ENCODE assay signal across 21 cellular contexts in the genomic region with DNA sequence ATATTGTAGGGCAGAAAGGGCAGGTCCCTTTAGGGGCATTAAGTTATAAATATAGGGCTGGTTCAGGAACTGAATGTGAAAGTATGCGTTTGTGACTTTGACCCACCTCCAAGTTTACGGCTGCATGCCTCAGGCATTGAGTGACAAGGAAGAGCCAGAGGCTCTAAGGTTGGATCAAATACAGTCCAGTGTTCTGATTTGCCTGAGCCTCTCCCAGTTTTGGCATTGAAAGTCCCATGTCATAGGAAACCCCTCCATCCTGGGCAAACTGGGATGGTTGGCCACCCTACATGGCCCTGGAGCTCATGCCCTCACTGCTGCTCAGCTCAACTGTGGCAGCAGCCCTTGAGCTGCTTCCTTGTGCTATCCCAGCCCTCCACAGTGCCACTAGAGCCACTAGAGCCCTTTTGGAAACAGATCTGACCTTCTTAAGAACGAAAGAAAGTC. TPM values are rescaled to one million over a fixed set of nuclear protein-coding genes. Genes with fewer than 3 reads are reported as not detected.
DNase-seq lines count a peak whose midpoint lies in the region; ATAC-seq and TF ChIP-seq lines count a peak whose summit lies in the region.
"Had no signal": no experiment of that assay in that cellular context is flagged by ENCODE, and none has a peak within 500 bp of the region (broad histone marks: within the 10 kb centered on the region; RNA-seq: fewer than 3 reads in every experiment).

No MANE protein-coding gene starts in this region.

- peak overlapping the region; percentile 92 for H3K27ac ChIP-seq in PC-9
- no peak overlapping the region for H3K27ac ChIP-seq in lower lobe of right lung
- H3K27ac ChIP-seq: A549, dorsolateral prefrontal cortex, esophagus squamous epithelium, GM23248, pancreas had no signal

- POLR2A ChIA-PET in PC-9 (lab: Charles Lee; ENCODE audit: unreplicated experiment): interaction anchor here (0.5 kb wide), 1 partner anchor 9 kb away, joined by 3 read pairs; no protein-coding TSS in a partner anchor

- H3K9me3 ChIP-seq in PC-9 (ENCODE audit: insufficient read depth, low read depth) (no peaks in the 10 kb centered on the region), lower lobe of right lung (no peaks in the 10 kb centered on the region)
- H3K9me3 ChIP-seq: A549, esophagus squamous epithelium, pancreas had no signal

- no peaks in the 10 kb centered on the region for H3K27me3 ChIP-seq in PC-9 (ENCODE audit: insufficient read depth, low read depth)
- no peaks in the 10 kb centered on the region for H3K27me3 ChIP-seq in lower lobe of right lung (ENCODE audit: low read depth)
- H3K27me3 ChIP-seq: esophagus squamous epithelium, pancreas had no signal

- no peaks in the 10 kb centered on the region for H3K27me3 Mint-ChIP-seq in type B pancreatic cell
- H3K27me3 Mint-ChIP-seq: activated naive CD8-positive, alpha-beta T cell; CD8-positive, alpha-beta memory T cell; stimulated activated naive B cell treated with anti-CD40 and anti-IgM and Interleukin-4, amounts not matched to agents 10 μg/mL and 1 μg/mL and 100 μg/mL, for 72 hours had no signal

- H3K4me2 ChIP-seq in PC-9: peak overlapping the region; percentile 69
- H3K4me2 ChIP-seq: A549 had no signal

- H3K4me1 Mint-ChIP-seq in type B pancreatic cell (ENCODE audit: unreplicated experiment): peaks cover 9% of the 10 kb centered on the region
- H3K4me1 Mint-ChIP-seq: CD8-positive, alpha-beta memory T cell had no signal

- H3K4me3 ChIP-seq in PC-9: no peak overlapping the region
- no peak overlapping the region for H3K4me3 ChIP-seq in lower lobe of right lung
- H3K4me3 ChIP-seq: A549, dorsolateral prefrontal cortex, esophagus squamous epithelium, GM23248, pancreas, SK-N-MC, skin epidermis had no signal

- peaks cover 67% of the 10 kb centered on the region for H3F3A ChIP-seq in PC-9 (ENCODE audit: insufficient read depth, low read depth)

- peak overlapping the region; percentile 28 for H3K27ac Mint-ChIP-seq in type B pancreatic cell
- H3K27ac Mint-ChIP-seq: activated naive CD8-positive, alpha-beta T cell; CD8-positive, alpha-beta memory T cell; stimulated activated naive B cell treated with anti-CD40 and anti-IgM and Interleukin-4, amounts not matched to agents 10 μg/mL and 1 μg/mL and 100 μg/mL, for 72 hours had no signal

- H3K36me3 Mint-ChIP-seq in type B pancreatic cell: peaks cover 13% of the 10 kb centered on the region

- H2AFZ ChIP-seq in PC-9: no peak overlapping the region
- H2AFZ ChIP-seq: GM23248 had no signal

- H3K9me3 Mint-ChIP-seq in type B pancreatic cell: no peaks in the 10 kb centered on the region
- H3K9me3 Mint-ChIP-seq: CD8-positive, alpha-beta memory T cell; stimulated activated naive B cell treated with anti-CD40 and anti-IgM and Interleukin-4, amounts not matched to agents 10 μg/mL and 1 μg/mL and 100 μg/mL, for 72 hours had no signal

- CTCF ChIA-PET in PC-9 (lab: Charles Lee): interaction anchor here (1.3 kb wide), 1 partner anchor 173 kb away, joined by 3 read pairs; no protein-coding TSS in a partner anchor

- H3K9me2 ChIP-seq in PC-9 (ENCODE audit: insufficient read depth): no peaks in the 10 kb centered on the region

- H3K36me3 ChIP-seq in PC-9 (ENCODE audit: low read depth) (0 out of 2 replicates have a peak, but pooled peaks cover 6% of the 10 kb centered on the region), lower lobe of right lung (no peaks in the 10 kb centered on the region)
- H3K36me3 ChIP-seq: pancreas had no signal

- BruUV-seq in PC-9 (replicated peaks; lab: Mats Ljungman, UMichigan): no TSS peak

- intact Hi-C loops in Right ventricle myocardium inferior (cut with DNase I): loop anchor here (2.0 kb wide), 1 partner anchor 27 kb away; no protein-coding TSS in a partner anchor
- intact Hi-C loops in cardiac septum (cut with DNase I): no loop called here
- intact Hi-C loops in PC-9 (cut with micrococcal nuclease; ENCODE audit: unreplicated experiment): no loop called here
- intact Hi-C loops in lower lobe of right lung (cut with DNase I): no loop called here

- H3K4me1 ChIP-seq in PC-9 (replicated peaks; ENCODE audit: insufficient read depth): peaks cover 68% of the 10 kb centered on the region
- H3K4me1 ChIP-seq in lower lobe of right lung: peaks cover 78% of the 10 kb centered on the region
- H3K4me1 ChIP-seq: esophagus squamous epithelium had no signal

- peak; percentile 20 for ATAC-seq in Right ventricle myocardium inferior
- ATAC-seq in lower lobe of right lung: peak; percentile 28 to 55
- no peak for ATAC-seq in HG02981 (IDR thresholded peaks at IDR 0.05; ENCODE audit: unreplicated experiment)
- no peak for ATAC-seq in HG02884 (IDR thresholded peaks at IDR 0.05; ENCODE audit: unreplicated experiment)
- ATAC-seq: A549; pancreas; stimulated activated naive B cell treated with anti-CD40 and anti-IgM and Interleukin-4, amounts not matched to agents 10 μg/mL and 1 μg/mL and 100 μg/mL, for 72 hours had no signal

- H3K79me2 ChIP-seq in PC-9 (ENCODE audit: low read depth): peaks cover 66% of the 10 kb centered on the region

- H3K4me3 Mint-ChIP-seq in type B pancreatic cell: no peak overlapping the region
- H3K4me3 Mint-ChIP-seq: activated naive CD8-positive, alpha-beta T cell; CD8-positive, alpha-beta memory T cell; stimulated activated naive B cell treated with anti-CD40 and anti-IgM and Interleukin-4, amounts not matched to agents 10 μg/mL and 1 μg/mL and 100 μg/mL, for 72 hours had no signal

- H4K20me1 ChIP-seq in PC-9 (ENCODE audit: insufficient read depth): no peaks in the 10 kb centered on the region

- TF ChIP-seq CTCF in PC-9 (conservative IDR thresholded peaks at IDR 0.05): no peak
- TF ChIP-seq CTCF in lower lobe of right lung (IDR thresholded peaks at IDR 0.05): no peak
- TF ChIP-seq CTCF in type B pancreatic cell (conservative IDR thresholded peaks at IDR 0.05): no peak

- DNase-seq in Right ventricle myocardium inferior (ENCODE audit: missing footprints): no peak
- DNase-seq in cardiac septum (ENCODE audit: low spot score): no peak
- DNase-seq in PC-9: peak in 1 of 2 experiments; percentile 87
- DNase-seq in lower lobe of right lung: no peak
- DNase-seq in type B pancreatic cell (ENCODE audit: extremely low spot score, unreplicated experiment): no peak
- no peak for DNase-seq in COLO668 (lab: John Stamatoyannopoulos, UW; ENCODE audit: unreplicated experiment)
- DNase-seq: CD8-positive, alpha-beta memory T cell; dorsolateral prefrontal cortex; EL; esophagus squamous epithelium; GM23248; NCI-H2029 treated with DMSO at 0.1 percent for 48 hours; NCI-H510A treated with DMSO at 0.1 percent for 48 hours; pancreas; stimulated activated naive B cell treated with anti-CD40 and anti-IgM and Interleukin-4, amounts not matched to agents 10 μg/mL and 1 μg/mL and 100 μg/mL, for 72 hours had no signal

RNA-seq across cellular contexts. Expression of gene HK2, which starts 29.9 kb away (rescaled TPM):
- total RNA-seq in Right ventricle myocardium inferior: 5.4 TPM
- total RNA-seq in cardiac septum: 15.5 TPM
- 7.8 and 13.5 TPM in 2 replicates for total RNA-seq in PC-9 (2021)
- 86.7 TPM for total RNA-seq in lower lobe of right lung
- 13.3 and 27.6 TPM in 2 replicates for total RNA-seq in type B pancreatic cell (ENCODE audit: low replicate concordance)

Comparison
In these comparisons a context has a peak if more than half of its experiments do, and no peak if none do; other contexts are left out.
1. ATAC-seq: peak in Right ventricle myocardium inferior (single experiment) and lower lobe of right lung (2 of 2); none in HG02981 (single experiment) and HG02884 (single experiment).